In the genomic region with DNA sequence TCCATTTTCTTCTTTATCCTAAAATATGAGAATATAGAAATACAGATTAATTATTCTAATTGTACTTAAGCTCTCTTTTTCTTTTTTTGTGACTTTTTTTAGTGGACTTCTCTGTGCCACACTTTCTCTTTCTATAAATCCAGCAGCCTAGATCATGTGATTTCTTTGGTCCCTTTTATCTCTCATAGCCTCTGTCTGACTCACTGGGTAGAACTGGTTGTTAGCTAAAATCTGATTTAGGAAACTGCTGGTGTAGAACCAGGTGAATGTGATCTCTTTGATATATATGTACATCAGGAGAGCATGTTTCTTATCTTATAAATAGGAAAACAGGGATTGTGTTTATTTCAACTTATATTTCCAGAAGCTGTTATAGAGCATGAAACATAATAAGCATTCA, we compare ENCODE assay signal across 15 cellular contexts.
"Had no signal": no experiment of that assay in that cellular context is flagged by ENCODE, and none has a peak within 500 bp of the region (broad histone marks: within the 10 kb centered on the region; RNA-seq: fewer than 3 reads in every experiment).

No MANE protein-coding gene starts in this region.

- DNase-seq: activated CD4-positive, alpha-beta T cell treated with anti-CD3 and anti-CD28 coated beads for 48 hours; activated CD8-positive, alpha-beta memory T cell treated with anti-CD3 and anti-CD28 coated beads for 24 hours; activated naive CD8-positive, alpha-beta T cell treated with anti-CD3 and anti-CD28 coated beads, Interleukin-2, amount 10 ng/mL, durations not matched to agents 7 days and 5 days; aorta; central memory CD4-positive, alpha-beta T cell; effector CD4-positive, alpha-beta T cell; esophagus squamous epithelium; gastrocnemius medialis; heart left ventricle; immature natural killer cell; left cardiac atrium; midbrain; SK-N-SH; spleen; stimulated activated CD4-positive, alpha-beta T cell treated with anti-CD3 and anti-CD28 coated beads, Interleukin-2, amount 100 ng/mL, for 24 hours had no signal
